ENCODE assay signal across 24 cellular contexts in genomic region chr3:54240-54639, GRCh38.
DNase-seq lines count a peak whose midpoint lies in the region; ATAC-seq, FAIRE-seq and TF ChIP-seq lines count a peak whose summit lies in the region.
"Had no signal": no experiment of that assay in that cellular context is flagged by ENCODE, and none has a peak within 500 bp of the region (broad histone marks: within the 10 kb centered on the region; RNA-seq: fewer than 3 reads in every experiment).

No MANE protein-coding gene starts in this region.

- H2BK20ac ChIP-seq in H1 (ENCODE audit: low read length) = no peak overlapping the region

- H3K36me3 ChIP-seq in HepG2 (replicated peaks in 1 of 2; ENCODE audit: control insufficient read depth in 1 of 2, insufficient read depth in 2 of 2, low read length in 2 of 2) = no peaks in the 10 kb centered on the region
- H3K36me3 ChIP-seq in right lobe of liver = no peaks in the 10 kb centered on the region
- no peaks in the 10 kb centered on the region for H3K36me3 ChIP-seq in H1 (ENCODE audit: control insufficient read depth in 2 of 4, insufficient read depth in 4 of 4, low read length in 3 of 4)
- H3K36me3 ChIP-seq in mesenchymal stem cell (ENCODE audit: control insufficient read depth in 1 of 2, insufficient read depth in 2 of 2, low read depth in 1 of 2, low read length in 2 of 2) = no peaks in the 10 kb centered on the region
- H3K36me3 ChIP-seq: cardiac muscle cell, gastroesophageal sphincter, left ventricle myocardium inferior, suprapubic skin had no signal

- H2BK5ac ChIP-seq in H1 (ENCODE audit: low read depth, low read length) = no peak overlapping the region
- no peak overlapping the region for H2BK5ac ChIP-seq in mesenchymal stem cell (ENCODE audit: low read depth, low read length, poor library complexity, severe bottlenecking)

- H3K9ac ChIP-seq in HepG2 (ENCODE audit: insufficient read depth, low read depth, low read length) (no peak overlapping the region), H1 (replicated peaks in 1 of 4; ENCODE audit: extremely low read depth in 1 of 4, low read depth in 3 of 4, low read length in 3 of 4) (no peak overlapping the region), mesenchymal stem cell (ENCODE audit: low read length) (no peak overlapping the region)

- H3K4ac ChIP-seq in H1 (replicated peaks; ENCODE audit: insufficient read length, low read depth, low read length) (no peak overlapping the region), mesenchymal stem cell (ENCODE audit: low read depth in 1 of 2, low read length in 2 of 2) (no peak overlapping the region)

- H3K27ac ChIP-seq in HepG2 (ENCODE audit: extremely low read length, insufficient read depth, low read length) (no peak overlapping the region), right lobe of liver (no peak overlapping the region), H1 (ENCODE audit: low read depth, low read length) (no peak overlapping the region), mesenchymal stem cell (ENCODE audit: low read length, poor library complexity, severe bottlenecking) (no peak overlapping the region)
- H3K27ac ChIP-seq: cardiac muscle cell, coronary artery, gastroesophageal sphincter, left ventricle myocardium inferior, suprapubic skin, VCaP had no signal

- in situ Hi-C loops in HepG2 (cut with HindIII; ENCODE audit: extremely low pct_ligation_motif_present, low pct_unique_long_range_greater_than_20kb) (no loop called here), G401 (cut with HindIII; ENCODE audit: low sequenced_read_pairs) (no loop called here)

- H2AK5ac ChIP-seq in H1 (ENCODE audit: low read depth, low read length) (no peak overlapping the region), mesenchymal stem cell (ENCODE audit: low read length, severe bottlenecking) (no peak overlapping the region)

- H3K14ac ChIP-seq in H1 (ENCODE audit: insufficient read length) (no peak overlapping the region), mesenchymal stem cell (ENCODE audit: low read length in 2 of 2) (no peak overlapping the region)

- ATAC-seq in HepG2 (peak; percentile 75), right lobe of liver (no peak), HG03354 (IDR thresholded peaks at IDR 0.05; ENCODE audit: poor library complexity, severe bottlenecking, unreplicated experiment) (peak; percentile 80), GM21390 (IDR thresholded peaks at IDR 0.05; ENCODE audit: unreplicated experiment) (no peak)
- ATAC-seq: gastroesophageal sphincter; naive thymus-derived CD8-positive, alpha-beta T cell; stimulated activated memory B cell treated with anti-CD40 and anti-IgM and Interleukin-4, amounts not matched to agents 10 μg/mL and 1 μg/mL and 100 μg/mL, for 72 hours had no signal

- no peak overlapping the region for H2BK15ac ChIP-seq in H1 (ENCODE audit: low read length)
- no peak overlapping the region for H2BK15ac ChIP-seq in mesenchymal stem cell (ENCODE audit: low read depth, poor library complexity, severe bottlenecking)

- H3K79me1 ChIP-seq in H1 (ENCODE audit: low read depth, low read length) (no peaks in the 10 kb centered on the region), mesenchymal stem cell (replicated peaks; ENCODE audit: low read length, poor library complexity, severe bottlenecking) (no peaks in the 10 kb centered on the region)

- WGBS in HepG2 (ENCODE audit: low lambda C conversion rate) = 15% methylated on average over 5 of the region's 5 CpGs
- 63% methylated on average over 5 of the region's 5 CpGs for WGBS in right lobe of liver (ENCODE audit: insufficient coverage, low coverage, low lambda C conversion rate, missing lambda C conversion rate)
- 90% methylated on average over 5 of the region's 5 CpGs; no CpG with 5 or more reads in 1 of the 2 experiments for WGBS in H1 (ENCODE audit: extremely low coverage in 1 of 2, insufficient coverage in 1 of 2, insufficient read length in 1 of 2, insufficient replicate concordance in 2 of 2, low coverage in 1 of 2, low lambda C conversion rate in 2 of 2, missing lambda C conversion rate in 1 of 2), 2 experiments
- 71% methylated on average over 5 of the region's 5 CpGs for WGBS in mesenchymal stem cell

- H3K9me3 ChIP-seq in HepG2 (ENCODE audit: low read length) (no peaks in the 10 kb centered on the region), right lobe of liver (no peaks in the 10 kb centered on the region), H1 (ENCODE audit: insufficient read depth in 2 of 2, low read depth in 1 of 2, low read length in 1 of 2) (no peaks in the 10 kb centered on the region), mesenchymal stem cell (ENCODE audit: control insufficient read depth, low read length) (no peaks in the 10 kb centered on the region)
- H3K9me3 ChIP-seq: gastroesophageal sphincter had no signal

- TF ChIP-seq POLR2A in HepG2 (IDR thresholded peaks at IDR 0.05; ENCODE audit: insufficient read depth in 1 of 2, low read depth in 2 of 2, low read length in 2 of 2) (no peak), right lobe of liver (IDR thresholded peaks at IDR 0.05) (no peak), H1 (IDR thresholded peaks at IDR 0.05; ENCODE audit: control extremely low read depth in 1 of 2, low read depth in 2 of 2, low read length in 2 of 2) (no peak)

- POLR2A ChIA-PET in HepG2 (lab: Yijun Ruan, JAX) (no interaction called here), H1 (lab: Charles Lee; ENCODE audit: partially characterized antibody) (interaction anchor here (0.6 kb wide), 1 partner anchor 55 kb away, joined by 3 read pairs; no protein-coding TSS in a partner anchor)

- no peak overlapping the region for H2BK120ac ChIP-seq in H1 (replicated peaks; ENCODE audit: low read depth, low read length)
- no peak overlapping the region for H2BK120ac ChIP-seq in mesenchymal stem cell (ENCODE audit: low read depth, low read length)

- H3K4me1 ChIP-seq in HepG2 (ENCODE audit: insufficient read depth, low read length) = no peaks in the 10 kb centered on the region
- no peaks in the 10 kb centered on the region for H3K4me1 ChIP-seq in right lobe of liver
- no peaks in the 10 kb centered on the region for H3K4me1 ChIP-seq in H1 (replicated peaks in 1 of 4; ENCODE audit: control insufficient read depth in 3 of 4, insufficient read depth in 4 of 4, low read length in 3 of 4)
- no peaks in the 10 kb centered on the region for H3K4me1 ChIP-seq in mesenchymal stem cell (ENCODE audit: control insufficient read depth, insufficient read depth, low read depth, low read length)
- H3K4me1 ChIP-seq: gastroesophageal sphincter, left ventricle myocardium inferior, suprapubic skin had no signal

- no peaks in the 10 kb centered on the region for H4K20me1 ChIP-seq in HepG2 (ENCODE audit: insufficient read depth, low read length)
- H4K20me1 ChIP-seq in H1 (replicated peaks in 1 of 2; ENCODE audit: control insufficient read depth in 1 of 2, insufficient read depth in 2 of 2, low read length in 2 of 2) = no peaks in the 10 kb centered on the region

- no peak for TF ChIP-seq RAD21 in HepG2 (CRISPR knock-in tag; IDR thresholded peaks at IDR 0.05)
- TF ChIP-seq RAD21 in H1 (IDR thresholded peaks at IDR 0.05 in 1 of 2, conservative IDR thresholded peaks at IDR 0.05 in 1 of 2; ENCODE audit: low read depth in 2 of 2, low read length in 2 of 2) = peak in 1 of 2 experiments; percentile 12; a peak in 1 of 4 replicates

- H2BK12ac ChIP-seq in H1 (ENCODE audit: low read depth, low read length) (no peak overlapping the region), mesenchymal stem cell (ENCODE audit: low read length in 2 of 2) (no peak overlapping the region)

- H4K8ac ChIP-seq in H1 (ENCODE audit: extremely low read depth, insufficient read depth, low read length) (no peak overlapping the region), mesenchymal stem cell (ENCODE audit: low read length) (no peak overlapping the region)

- FAIRE-seq in HepG2 (lab: Jason Lieb, UNC) (no peak), H1 (lab: Jason Lieb, UNC) (peak; percentile 68)
- FAIRE-seq: urothelium cell line had no signal

- no peak for DNase-seq in HepG2 (ENCODE audit: low spot score)
- no peak for DNase-seq in right lobe of liver
- no peak for DNase-seq in H1 (ENCODE audit: low read depth in 1 of 2, low spot score in 2 of 2)
- no peak for DNase-seq in G401 (ENCODE audit: low spot score)
- no peak for DNase-seq in mesenchymal stem cell
- DNase-seq: activated CD4-positive, alpha-beta T cell treated with anti-CD3 and anti-CD28 coated beads, Interleukin-2, amount 10 ng/mL, durations not matched to agents 24 days and 14 days; activated naive CD4-positive, alpha-beta T cell treated with anti-CD3 and anti-CD28 coated beads, Interleukin-2, amount 10 ng/mL, durations not matched to agents 7 days and 5 days; C1 segment of cervical spinal cord; HCEC 1CT; hypothalamus; left ventricle myocardium inferior; naive thymus-derived CD8-positive, alpha-beta T cell; NCI-H2081; NCI-H510A treated with DMSO at 0.1 percent for 48 hours; retina had no signal

- no peak for TF ChIP-seq CTCF in HepG2 (CRISPR knock-in tag; IDR thresholded peaks at IDR 0.05)
- TF ChIP-seq CTCF in right lobe of liver (IDR thresholded peaks at IDR 0.05) = no peak
- TF ChIP-seq CTCF in H1 (IDR thresholded peaks at IDR 0.05; ENCODE audit: control extremely low read depth in 1 of 3, insufficient read depth in 1 of 3, low read depth in 1 of 3, low read length in 3 of 3) = peak in 2 of 3 experiments; percentile 7 to 26; a peak in 1 of 4 replicates

- no peaks in the 10 kb centered on the region for H3K79me2 ChIP-seq in HepG2 (ENCODE audit: insufficient read depth, low read length)
- no peaks in the 10 kb centered on the region for H3K79me2 ChIP-seq in H1 (ENCODE audit: control insufficient read depth in 1 of 2, insufficient read depth in 2 of 2, low read length in 2 of 2)

- intact Hi-C loops in HepG2 (cut with micrococcal nuclease; ENCODE audit: unreplicated experiment) (no loop called here), right lobe of liver (cut with DNase I) (no loop called here)

- no peak overlapping the region for H4K5ac ChIP-seq in H1 (ENCODE audit: insufficient read length, low read depth, low read length)

- H3K23me2 ChIP-seq in H1 (ENCODE audit: low read depth, low read length) = no peaks in the 10 kb centered on the region

- no peak overlapping the region for H3K18ac ChIP-seq in H1 (ENCODE audit: extremely low read depth, low read length)
- H3K18ac ChIP-seq in mesenchymal stem cell (ENCODE audit: low read depth in 1 of 2, low read length in 2 of 2) = no peak overlapping the region

- no peak overlapping the region for H2AFZ ChIP-seq in HepG2 (ENCODE audit: low read length)
- H2AFZ ChIP-seq in H1 (ENCODE audit: low read length) = no peak overlapping the region
- no peak overlapping the region for H2AFZ ChIP-seq in mesenchymal stem cell (ENCODE audit: low read depth, low read length)

- no peak overlapping the region for H3K56ac ChIP-seq in H1 (replicated peaks; ENCODE audit: insufficient read length, low read depth, low read length)

- no peak overlapping the region for H4K91ac ChIP-seq in H1 (replicated peaks; ENCODE audit: insufficient read length, low read length)
- no peak overlapping the region for H4K91ac ChIP-seq in mesenchymal stem cell (ENCODE audit: low read length)

- H3K27me3 ChIP-seq in HepG2 (ENCODE audit: control insufficient read depth in 1 of 2, insufficient read depth in 2 of 2, low read length in 2 of 2) (no peaks in the 10 kb centered on the region), right lobe of liver (peaks cover 0 to 3% of the 10 kb centered on the region in 2 donors), H1 (replicated peaks in 1 of 4; ENCODE audit: control insufficient read depth in 3 of 4, extremely low read depth in 1 of 4, insufficient read depth in 3 of 4, low read length in 3 of 4) (no peaks in the 10 kb centered on the region), mesenchymal stem cell (ENCODE audit: control insufficient read depth in 1 of 2, insufficient read depth in 1 of 2, low read length in 2 of 2) (no peaks in the 10 kb centered on the region)
- H3K27me3 ChIP-seq: cardiac muscle cell, suprapubic skin had no signal

- H3K23ac ChIP-seq in H1 (ENCODE audit: insufficient read length) (no peak overlapping the region), mesenchymal stem cell (ENCODE audit: low read length in 2 of 2) (no peak overlapping the region)

- CTCF ChIA-PET in HepG2 (lab: Yijun Ruan, JAX; ENCODE audit: low intra/inter-chr PET ratio, low total read pairs) (no interaction called here), H1 (lab: Charles Lee; ENCODE audit: partially characterized antibody) (interaction anchor here (0.8 kb wide), 1 partner anchor 26 kb away, joined by 3 read pairs; no protein-coding TSS in a partner anchor)

- TF ChIP-seq EP300 in HepG2 (IDR thresholded peaks at IDR 0.05; ENCODE audit: low read depth in 2 of 2, low read length in 2 of 2) (no peak), HepG2 (CRISPR knock-in tag; IDR thresholded peaks at IDR 0.05; ENCODE audit: borderline replicate concordance) (no peak), H1 (IDR thresholded peaks at IDR 0.05; ENCODE audit: borderline replicate concordance in 1 of 2, low read depth in 2 of 2, low read length in 2 of 2) (no peak)

- no TSS peak for BruUV-seq in HepG2 (replicated peaks; lab: Mats Ljungman, UMichigan)

- H3K4me2 ChIP-seq in HepG2 (ENCODE audit: low read depth, low read length) (no peak overlapping the region), H1 (ENCODE audit: insufficient read depth in 1 of 2, low read depth in 2 of 2, low read length in 2 of 2) (no peak overlapping the region), mesenchymal stem cell (ENCODE audit: low read length, poor library complexity, severe bottlenecking) (no peak overlapping the region)

- H3K4me3 ChIP-seq in HepG2 (replicated peaks in 1 of 3; ENCODE audit: insufficient read depth in 1 of 3, low read depth in 2 of 3, low read length in 3 of 3) (no peak overlapping the region), right lobe of liver (no peak overlapping the region), H1 (ENCODE audit: extremely low read depth in 1 of 4, insufficient read depth in 2 of 4, low read depth in 3 of 4, low read length in 4 of 4) (no peak overlapping the region), mesenchymal stem cell (ENCODE audit: insufficient read depth in 1 of 2, low read depth in 1 of 2, low read length in 2 of 2) (no peak overlapping the region)
- H3K4me3 ChIP-seq: cardiac muscle cell, coronary artery, gastroesophageal sphincter, left ventricle myocardium inferior, suprapubic skin had no signal

Comparison
In these comparisons a context has a peak if more than half of its experiments do, and no peak if none do; other contexts are left out.
1. ATAC-seq: peak in HepG2 (single experiment) and HG03354 (single experiment); none in right lobe of liver (0 of 4) and GM21390 (single experiment).
2. CTCF ChIP-seq: peak in H1 (2 of 3); none in HepG2 (single experiment) and right lobe of liver (0 of 4).
3. Of the 41 proteins assayed by ChIP-seq in both HepG2 and H1: peak only in HepG2: none; only in H1: CTCF; in both: none; in neither: 39; mixed calls (peak in some experiments, not most) for 1.